In the genomic region with DNA sequence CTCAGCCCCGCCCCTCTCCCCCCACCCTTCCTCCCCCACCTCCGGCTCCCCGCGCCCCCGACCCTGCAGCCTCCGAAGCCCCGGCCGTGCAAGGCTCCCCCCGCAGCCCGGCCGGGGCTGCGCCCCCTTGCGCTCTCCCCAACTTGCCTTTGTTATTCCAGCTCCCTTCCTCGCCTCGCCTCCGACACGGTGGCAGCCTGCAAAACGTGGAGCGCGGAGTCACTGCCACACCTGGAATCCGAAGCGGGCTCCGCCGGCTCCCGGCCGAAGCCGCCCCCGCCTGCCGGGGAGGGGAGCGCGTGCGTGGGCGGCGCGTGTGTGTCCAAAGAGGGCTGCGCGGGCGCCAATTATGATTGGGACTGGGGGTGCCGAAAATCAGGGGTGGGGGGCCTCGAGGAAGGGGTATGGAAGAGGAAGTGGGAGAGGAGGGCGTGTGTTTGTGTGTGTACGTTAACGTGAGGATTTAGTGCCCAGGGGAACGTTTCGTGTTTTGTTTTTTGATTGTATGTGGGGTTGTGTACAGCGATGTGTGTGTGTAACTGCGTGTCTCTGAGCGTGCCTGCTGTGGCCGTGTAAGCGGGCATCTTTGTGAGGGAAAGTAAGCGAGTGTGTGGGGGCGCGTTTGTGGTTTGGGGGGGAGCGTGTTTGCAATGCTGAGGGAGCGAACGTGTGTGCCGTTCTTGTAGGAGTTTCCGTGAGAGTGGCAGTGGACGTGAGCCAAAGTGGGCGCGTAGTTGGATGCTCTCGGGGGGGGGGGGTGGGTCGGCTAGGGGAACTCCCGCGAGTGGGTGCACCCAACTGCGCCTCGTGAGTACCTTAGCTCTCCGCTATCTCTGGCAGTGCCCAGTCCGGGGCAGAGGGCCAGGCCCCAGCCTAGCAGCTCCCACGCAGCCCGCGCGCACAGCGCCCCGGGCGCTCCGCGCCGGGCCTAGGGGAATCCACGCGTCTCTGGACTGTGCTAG, we compare ENCODE assay signal across 1 cellular context.
TF ChIP-seq lines count a peak whose summit lies in the region.

No MANE protein-coding gene starts in this region.

TF ChIP-seq in HEK293, 187 proteins besides CTCF, POLR2A, EP300 and RAD21 (continued from another document and continues in another):
- TF ChIP-seq, protein P1, sequence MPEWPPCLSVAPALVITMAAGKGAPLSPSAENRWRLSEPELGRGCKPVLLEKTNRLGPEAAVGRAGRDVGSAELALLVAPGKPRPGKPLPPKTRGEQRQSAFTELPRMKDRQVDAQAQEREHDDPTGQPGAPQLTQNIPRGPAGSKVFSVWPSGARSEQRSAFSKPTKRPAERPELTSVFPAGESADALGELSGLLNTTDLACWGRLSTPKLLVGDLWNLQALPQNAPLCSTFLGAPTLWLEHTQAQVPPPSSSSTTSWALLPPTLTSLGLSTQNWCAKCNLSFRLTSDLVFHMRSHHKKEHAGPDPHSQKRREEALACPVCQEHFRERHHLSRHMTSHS (tag by site-specific recombination; IDR thresholded peaks at IDR 0.05), result no peak
- TF ChIP-seq, protein P2, sequence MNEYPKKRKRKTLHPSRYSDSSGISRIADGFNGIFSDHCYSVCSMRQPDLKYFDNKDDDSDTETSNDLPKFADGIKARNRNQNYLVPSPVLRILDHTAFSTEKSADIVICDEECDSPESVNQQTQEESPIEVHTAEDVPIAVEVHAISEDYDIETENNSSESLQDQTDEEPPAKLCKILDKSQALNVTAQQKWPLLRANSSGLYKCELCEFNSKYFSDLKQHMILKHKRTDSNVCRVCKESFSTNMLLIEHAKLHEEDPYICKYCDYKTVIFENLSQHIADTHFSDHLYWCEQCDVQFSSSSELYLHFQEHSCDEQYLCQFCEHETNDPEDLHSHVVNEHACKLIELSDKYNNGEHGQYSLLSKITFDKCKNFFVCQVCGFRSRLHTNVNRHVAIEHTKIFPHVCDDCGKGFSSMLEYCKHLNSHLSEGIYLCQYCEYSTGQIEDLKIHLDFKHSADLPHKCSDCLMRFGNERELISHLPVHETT (tag by site-specific recombination; IDR thresholded peaks at IDR 0.05), result peak; percentile 72
- TF ChIP-seq ZNF501 (tag by site-specific recombination; IDR thresholded peaks at IDR 0.05), result peak; percentile 88
- peak; percentile 72 for TF ChIP-seq SP7 (tag by site-specific recombination; IDR thresholded peaks at IDR 0.05)
- peak; percentile 2; the same call in 1 of the 2 replicates for TF ChIP-seq ZFP69B (tag by site-specific recombination; IDR thresholded peaks at IDR 0.05)
- TF ChIP-seq, protein P3, sequence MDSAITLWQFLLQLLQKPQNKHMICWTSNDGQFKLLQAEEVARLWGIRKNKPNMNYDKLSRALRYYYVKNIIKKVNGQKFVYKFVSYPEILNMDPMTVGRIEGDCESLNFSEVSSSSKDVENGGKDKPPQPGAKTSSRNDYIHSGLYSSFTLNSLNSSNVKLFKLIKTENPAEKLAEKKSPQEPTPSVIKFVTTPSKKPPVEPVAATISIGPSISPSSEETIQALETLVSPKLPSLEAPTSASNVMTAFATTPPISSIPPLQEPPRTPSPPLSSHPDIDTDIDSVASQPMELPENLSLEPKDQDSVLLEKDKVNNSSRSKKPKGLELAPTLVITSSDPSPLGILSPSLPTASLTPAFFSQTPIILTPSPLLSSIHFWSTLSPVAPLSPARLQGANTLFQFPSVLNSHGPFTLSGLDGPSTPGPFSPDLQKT (IDR thresholded peaks at IDR 0.05; ENCODE audit: borderline replicate concordance, low read depth, low read length), result no peak
- TF ChIP-seq, protein P4, sequence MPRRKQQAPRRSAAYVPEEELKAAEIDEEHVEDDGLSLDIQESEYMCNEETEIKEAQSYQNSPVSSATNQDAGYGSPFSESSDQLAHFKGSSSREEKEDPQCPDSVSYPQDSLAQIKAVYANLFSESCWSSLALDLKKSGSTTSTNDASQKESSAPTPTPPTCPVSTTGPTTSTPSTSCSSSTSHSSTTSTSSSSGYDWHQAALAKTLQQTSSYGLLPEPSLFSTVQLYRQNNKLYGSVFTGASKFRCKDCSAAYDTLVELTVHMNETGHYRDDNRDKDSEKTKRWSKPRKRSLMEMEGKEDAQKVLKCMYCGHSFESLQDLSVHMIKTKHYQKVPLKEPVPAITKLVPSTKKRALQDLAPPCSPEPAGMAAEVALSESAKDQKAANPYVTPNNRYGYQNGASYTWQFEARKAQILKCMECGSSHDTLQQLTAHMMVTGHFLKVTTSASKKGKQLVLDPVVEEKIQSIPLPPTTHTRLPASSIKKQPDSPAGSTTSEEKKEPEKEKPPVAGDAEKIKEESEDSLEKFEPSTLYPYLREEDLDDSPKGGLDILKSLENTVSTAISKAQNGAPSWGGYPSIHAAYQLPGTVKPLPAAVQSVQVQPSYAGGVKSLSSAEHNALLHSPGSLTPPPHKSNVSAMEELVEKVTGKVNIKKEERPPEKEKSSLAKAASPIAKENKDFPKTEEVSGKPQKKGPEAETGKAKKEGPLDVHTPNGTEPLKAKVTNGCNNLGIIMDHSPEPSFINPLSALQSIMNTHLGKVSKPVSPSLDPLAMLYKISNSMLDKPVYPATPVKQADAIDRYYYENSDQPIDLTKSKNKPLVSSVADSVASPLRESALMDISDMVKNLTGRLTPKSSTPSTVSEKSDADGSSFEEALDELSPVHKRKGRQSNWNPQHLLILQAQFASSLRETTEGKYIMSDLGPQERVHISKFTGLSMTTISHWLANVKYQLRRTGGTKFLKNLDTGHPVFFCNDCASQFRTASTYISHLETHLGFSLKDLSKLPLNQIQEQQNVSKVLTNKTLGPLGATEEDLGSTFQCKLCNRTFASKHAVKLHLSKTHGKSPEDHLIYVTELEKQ (tag by site-specific recombination; IDR thresholded peaks at IDR 0.05; ENCODE audit: borderline replicate concordance), result peak; percentile 31; the same call in 1 of the 2 replicates
- no peak for TF ChIP-seq ZNF510 (tag by site-specific recombination; IDR thresholded peaks at IDR 0.05; ENCODE audit: insufficient replicate concordance)
- TF ChIP-seq ZNF747 (tag by site-specific recombination; IDR thresholded peaks at IDR 0.05), result no peak
- no peak for TF ChIP-seq ZSCAN16 (tag by site-specific recombination; IDR thresholded peaks at IDR 0.05)
- TF ChIP-seq KLF7 (tag by site-specific recombination; IDR thresholded peaks at IDR 0.05; ENCODE audit: borderline replicate concordance), result peak; percentile 83; the same call in 1 of the 2 replicates
- TF ChIP-seq, protein P5, sequence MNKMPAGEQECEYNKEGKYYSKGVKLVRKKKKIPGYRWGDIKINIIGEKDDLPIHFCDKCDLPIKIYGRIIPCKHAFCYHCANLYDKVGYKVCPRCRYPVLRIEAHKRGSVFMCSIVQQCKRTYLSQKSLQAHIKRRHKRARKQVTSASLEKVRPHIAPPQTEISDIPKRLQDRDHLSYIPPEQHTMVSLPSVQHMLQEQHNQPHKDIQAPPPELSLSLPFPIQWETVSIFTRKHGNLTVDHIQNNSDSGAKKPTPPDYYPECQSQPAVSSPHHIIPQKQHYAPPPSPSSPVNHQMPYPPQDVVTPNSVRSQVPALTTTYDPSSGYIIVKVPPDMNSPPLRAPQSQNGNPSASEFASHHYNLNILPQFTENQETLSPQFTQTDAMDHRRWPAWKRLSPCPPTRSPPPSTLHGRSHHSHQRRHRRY (tag by site-specific recombination; IDR thresholded peaks at IDR 0.05), result no peak
- TF ChIP-seq TCF7L2 (IDR thresholded peaks at IDR 0.05; ENCODE audit: borderline replicate concordance, low read depth, low read length), result peak; percentile 59; the same call in 1 of the 2 replicates
- TF ChIP-seq, protein P6, sequence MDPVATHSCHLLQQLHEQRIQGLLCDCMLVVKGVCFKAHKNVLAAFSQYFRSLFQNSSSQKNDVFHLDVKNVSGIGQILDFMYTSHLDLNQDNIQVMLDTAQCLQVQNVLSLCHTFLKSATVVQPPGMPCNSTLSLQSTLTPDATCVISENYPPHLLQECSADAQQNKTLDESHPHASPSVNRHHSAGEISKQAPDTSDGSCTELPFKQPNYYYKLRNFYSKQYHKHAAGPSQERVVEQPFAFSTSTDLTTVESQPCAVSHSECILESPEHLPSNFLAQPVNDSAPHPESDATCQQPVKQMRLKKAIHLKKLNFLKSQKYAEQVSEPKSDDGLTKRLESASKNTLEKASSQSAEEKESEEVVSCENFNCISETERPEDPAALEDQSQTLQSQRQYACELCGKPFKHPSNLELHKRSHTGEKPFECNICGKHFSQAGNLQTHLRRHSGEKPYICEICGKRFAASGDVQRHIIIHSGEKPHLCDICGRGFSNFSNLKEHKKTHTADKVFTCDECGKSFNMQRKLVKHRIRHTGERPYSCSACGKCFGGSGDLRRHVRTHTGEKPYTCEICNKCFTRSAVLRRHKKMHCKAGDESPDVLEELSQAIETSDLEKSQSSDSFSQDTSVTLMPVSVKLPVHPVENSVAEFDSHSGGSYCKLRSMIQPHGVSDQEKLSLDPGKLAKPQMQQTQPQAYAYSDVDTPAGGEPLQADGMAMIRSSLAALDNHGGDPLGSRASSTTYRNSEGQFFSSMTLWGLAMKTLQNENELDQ (tag by site-specific recombination; IDR thresholded peaks at IDR 0.05; ENCODE audit: low read depth), result no peak
- TF ChIP-seq ZNF48 (tag by site-specific recombination; IDR thresholded peaks at IDR 0.05), result no peak
- TF ChIP-seq, protein P7, sequence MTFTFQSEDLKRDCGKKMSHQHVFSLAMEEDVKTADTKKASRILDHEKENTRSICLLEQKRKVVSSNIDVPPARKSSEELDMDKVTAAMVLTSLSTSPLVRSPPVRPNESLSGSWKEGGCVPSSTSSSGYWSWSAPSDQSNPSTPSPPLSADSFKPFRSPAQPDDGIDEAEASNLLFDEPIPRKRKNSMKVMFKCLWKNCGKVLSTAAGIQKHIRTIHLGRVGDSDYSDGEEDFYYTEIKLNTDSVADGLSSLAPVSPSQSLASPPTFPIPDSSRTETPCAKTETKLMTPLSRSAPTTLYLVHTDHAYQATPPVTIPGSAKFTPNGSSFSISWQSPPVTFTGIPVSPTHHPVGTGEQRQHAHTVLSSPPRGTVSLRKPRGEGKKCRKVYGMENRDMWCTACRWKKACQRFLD (tag by site-specific recombination; IDR thresholded peaks at IDR 0.05), result no peak
- TF ChIP-seq ZNF221 (tag by site-specific recombination; IDR thresholded peaks at IDR 0.05; ENCODE audit: borderline replicate concordance), result no peak
- TF ChIP-seq, protein P8, sequence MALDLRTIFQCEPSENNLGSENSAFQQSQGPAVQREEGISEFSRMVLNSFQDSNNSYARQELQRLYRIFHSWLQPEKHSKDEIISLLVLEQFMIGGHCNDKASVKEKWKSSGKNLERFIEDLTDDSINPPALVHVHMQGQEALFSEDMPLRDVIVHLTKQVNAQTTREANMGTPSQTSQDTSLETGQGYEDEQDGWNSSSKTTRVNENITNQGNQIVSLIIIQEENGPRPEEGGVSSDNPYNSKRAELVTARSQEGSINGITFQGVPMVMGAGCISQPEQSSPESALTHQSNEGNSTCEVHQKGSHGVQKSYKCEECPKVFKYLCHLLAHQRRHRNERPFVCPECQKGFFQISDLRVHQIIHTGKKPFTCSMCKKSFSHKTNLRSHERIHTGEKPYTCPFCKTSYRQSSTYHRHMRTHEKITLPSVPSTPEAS (tag by site-specific recombination; IDR thresholded peaks at IDR 0.05), result peak; percentile 84
- 0 out of 2 replicates have a peak, but pooled peaks have one; percentile 47 for TF ChIP-seq REPIN1 (tag by site-specific recombination; IDR thresholded peaks at IDR 0.05; ENCODE audit: low read depth)
- TF ChIP-seq, protein P9, sequence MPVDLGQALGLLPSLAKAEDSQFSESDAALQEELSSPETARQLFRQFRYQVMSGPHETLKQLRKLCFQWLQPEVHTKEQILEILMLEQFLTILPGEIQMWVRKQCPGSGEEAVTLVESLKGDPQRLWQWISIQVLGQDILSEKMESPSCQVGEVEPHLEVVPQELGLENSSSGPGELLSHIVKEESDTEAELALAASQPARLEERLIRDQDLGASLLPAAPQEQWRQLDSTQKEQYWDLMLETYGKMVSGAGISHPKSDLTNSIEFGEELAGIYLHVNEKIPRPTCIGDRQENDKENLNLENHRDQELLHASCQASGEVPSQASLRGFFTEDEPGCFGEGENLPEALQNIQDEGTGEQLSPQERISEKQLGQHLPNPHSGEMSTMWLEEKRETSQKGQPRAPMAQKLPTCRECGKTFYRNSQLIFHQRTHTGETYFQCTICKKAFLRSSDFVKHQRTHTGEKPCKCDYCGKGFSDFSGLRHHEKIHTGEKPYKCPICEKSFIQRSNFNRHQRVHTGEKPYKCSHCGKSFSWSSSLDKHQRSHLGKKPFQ (tag by site-specific recombination; IDR thresholded peaks at IDR 0.05), result no peak
- no peak for TF ChIP-seq ZNF175 (tag by site-specific recombination; IDR thresholded peaks at IDR 0.05)
- no peak for TF ChIP-seq ZNF776 (tag by site-specific recombination; IDR thresholded peaks at IDR 0.05; ENCODE audit: borderline replicate concordance)
- no peak; the same call in none of the 2 replicates for TF ChIP-seq ZBTB21 (tag by site-specific recombination; IDR thresholded peaks at IDR 0.05)
- TF ChIP-seq, protein P10, sequence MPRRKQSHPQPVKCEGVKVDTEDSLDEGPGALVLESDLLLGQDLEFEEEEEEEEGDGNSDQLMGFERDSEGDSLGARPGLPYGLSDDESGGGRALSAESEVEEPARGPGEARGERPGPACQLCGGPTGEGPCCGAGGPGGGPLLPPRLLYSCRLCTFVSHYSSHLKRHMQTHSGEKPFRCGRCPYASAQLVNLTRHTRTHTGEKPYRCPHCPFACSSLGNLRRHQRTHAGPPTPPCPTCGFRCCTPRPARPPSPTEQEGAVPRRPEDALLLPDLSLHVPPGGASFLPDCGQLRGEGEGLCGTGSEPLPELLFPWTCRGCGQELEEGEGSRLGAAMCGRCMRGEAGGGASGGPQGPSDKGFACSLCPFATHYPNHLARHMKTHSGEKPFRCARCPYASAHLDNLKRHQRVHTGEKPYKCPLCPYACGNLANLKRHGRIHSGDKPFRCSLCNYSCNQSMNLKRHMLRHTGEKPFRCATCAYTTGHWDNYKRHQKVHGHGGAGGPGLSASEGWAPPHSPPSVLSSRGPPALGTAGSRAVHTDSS (tag by site-specific recombination; IDR thresholded peaks at IDR 0.05), result no peak
- no peak for TF ChIP-seq HOXA7 (CRISPR knock-in tag; IDR thresholded peaks at IDR 0.05; ENCODE audit: borderline replicate concordance)
- peak; percentile 75 for TF ChIP-seq KLF9 (tag by site-specific recombination; IDR thresholded peaks at IDR 0.05; ENCODE audit: low read depth)
- TF ChIP-seq, protein P11, sequence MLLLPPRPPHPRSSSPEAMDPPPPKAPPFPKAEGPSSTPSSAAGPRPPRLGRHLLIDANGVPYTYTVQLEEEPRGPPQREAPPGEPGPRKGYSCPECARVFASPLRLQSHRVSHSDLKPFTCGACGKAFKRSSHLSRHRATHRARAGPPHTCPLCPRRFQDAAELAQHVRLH (tag by site-specific recombination; IDR thresholded peaks at IDR 0.05), result peak; percentile 19; the same call in 1 of the 2 replicates
- TF ChIP-seq ZNF214 (tag by site-specific recombination; IDR thresholded peaks at IDR 0.05; ENCODE audit: borderline replicate concordance), result no peak
- peak; percentile 34 for TF ChIP-seq ZIC2 (tag by site-specific recombination; IDR thresholded peaks at IDR 0.05)
- TF ChIP-seq IKZF3 (tag by site-specific recombination; IDR thresholded peaks at IDR 0.05), result peak; percentile 79
- peak; percentile 93 for TF ChIP-seq PRDM1 (tag by site-specific recombination; IDR thresholded peaks at IDR 0.05)
- no peak for TF ChIP-seq ZNF544 (tag by site-specific recombination; IDR thresholded peaks at IDR 0.05)
- TF ChIP-seq ZNF529 (tag by site-specific recombination; IDR thresholded peaks at IDR 0.05; ENCODE audit: insufficient replicate concordance), result no peak
- no peak for TF ChIP-seq GLI2 (tag by site-specific recombination; IDR thresholded peaks at IDR 0.05; ENCODE audit: borderline replicate concordance, low read depth)
- TF ChIP-seq, protein P12, sequence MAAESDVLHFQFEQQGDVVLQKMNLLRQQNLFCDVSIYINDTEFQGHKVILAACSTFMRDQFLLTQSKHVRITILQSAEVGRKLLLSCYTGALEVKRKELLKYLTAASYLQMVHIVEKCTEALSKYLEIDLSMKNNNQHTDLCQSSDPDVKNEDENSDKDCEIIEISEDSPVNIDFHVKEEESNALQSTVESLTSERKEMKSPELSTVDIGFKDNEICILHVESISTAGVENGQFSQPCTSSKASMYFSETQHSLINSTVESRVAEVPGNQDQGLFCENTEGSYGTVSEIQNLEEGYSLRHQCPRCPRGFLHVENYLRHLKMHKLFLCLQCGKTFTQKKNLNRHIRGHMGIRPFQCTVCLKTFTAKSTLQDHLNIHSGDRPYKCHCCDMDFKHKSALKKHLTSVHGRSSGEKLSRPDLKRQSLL (tag by site-specific recombination; IDR thresholded peaks at IDR 0.05), result 0 out of 2 replicates have a peak, but pooled peaks have one; percentile 41
